8 cellular contexts compared by ENCODE assay signal in the genomic region with DNA sequence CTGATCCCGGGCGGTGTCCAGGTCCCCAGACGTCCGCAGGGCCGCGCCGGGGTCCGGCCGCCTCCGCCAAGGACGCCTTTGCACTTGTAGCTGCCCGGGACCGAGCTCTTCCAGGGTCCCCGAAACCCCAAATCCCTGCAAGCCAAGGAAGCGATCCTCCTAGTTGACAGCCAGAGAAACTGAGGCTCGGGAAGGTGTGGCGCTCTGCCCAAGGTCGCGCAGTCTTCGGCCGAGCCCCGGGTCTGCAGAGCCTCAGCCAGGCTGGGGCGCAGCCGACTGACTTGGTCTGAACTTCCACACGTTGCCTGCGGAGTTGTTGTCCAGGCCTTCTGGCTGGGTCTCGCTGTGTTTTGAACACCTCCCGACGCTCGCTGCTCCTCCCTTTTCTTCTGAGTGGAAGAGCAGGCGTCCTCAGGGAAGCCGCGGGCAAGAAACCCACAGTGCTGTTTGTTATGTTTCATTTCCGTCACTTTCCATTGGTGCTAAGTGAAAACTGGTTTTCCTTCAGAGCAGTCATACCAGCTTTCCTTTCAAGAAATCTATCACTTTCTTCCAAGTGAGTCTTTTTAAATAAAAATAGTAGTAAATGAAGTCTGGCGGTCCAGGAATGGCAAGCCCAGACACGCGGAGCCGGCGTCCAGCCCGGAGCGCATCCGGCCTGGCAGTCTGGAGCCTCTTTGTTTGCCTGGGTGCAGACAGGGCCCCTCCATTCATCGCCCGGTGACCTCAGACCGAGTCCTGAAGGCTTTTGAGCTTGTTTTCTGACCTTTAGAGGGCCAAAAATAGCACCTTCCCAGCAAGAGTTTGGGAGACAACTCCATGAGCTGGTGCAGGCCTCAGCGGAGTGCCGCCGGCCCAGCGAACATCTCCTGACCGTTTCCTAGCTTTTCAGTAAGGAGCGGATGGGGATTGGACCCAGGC. TPM values are rescaled to one million over a fixed set of nuclear protein-coding genes. Genes with fewer than 3 reads are reported as not detected.
A peak's percentile ranks its signal among the peaks of the same experiment; 100 is the strongest.
DNase-seq lines count a peak whose midpoint lies in the region; ATAC-seq and TF ChIP-seq lines count a peak whose summit lies in the region.

No MANE protein-coding gene starts in this region.

- peaks cover 50% of the 10 kb centered on the region for H3K4me1 ChIP-seq in left ventricle myocardium inferior

- peak overlapping the region; percentile 94 for H3K27ac ChIP-seq in left ventricle myocardium inferior (replicated peaks)

- H3K4me3 ChIP-seq in left ventricle myocardium inferior: peak overlapping the region; percentile 86

- intact Hi-C loops in left ventricle myocardium inferior (cut with micrococcal nuclease) (no loop called here), posterior cingulate gyrus (cut with DNase I) (loop anchor here (5.0 kb wide), 1 partner anchor 33 kb away; the partner anchor contains the start of genes AURKA and CSTF1)

- H3K36me3 ChIP-seq in left ventricle myocardium inferior: peaks cover under 1% of the 10 kb centered on the region

- no peak for TF ChIP-seq CTCF in left ventricle myocardium inferior (IDR thresholded peaks at IDR 0.05; ENCODE audit: borderline replicate concordance)

- peak; percentile 12 for ATAC-seq in HG02678 (IDR thresholded peaks at IDR 0.05; ENCODE audit: unreplicated experiment)
- ATAC-seq in HG03095 (IDR thresholded peaks at IDR 0.05; ENCODE audit: unreplicated experiment): no peak

- H3K27me3 ChIP-seq in left ventricle myocardium inferior (ENCODE audit: low read depth): no peaks in the 10 kb centered on the region

- H3K9me3 ChIP-seq in left ventricle myocardium inferior (replicated peaks): no peaks in the 10 kb centered on the region

- peak; percentile 7 for DNase-seq in activated gamma-delta T cell treated with Interleukin-2 at 50 U/mL for 16 hours
- no peak for DNase-seq in activated gamma-delta T cell (lab: John Stamatoyannopoulos, UW)
- DNase-seq in NCI-H69 (lab: John Stamatoyannopoulos, UW): peak; percentile 82
- DNase-seq in anterior cingulate cortex (lab: John Stamatoyannopoulos, UW): peak in 34 of 58 donors; percentile 13 to 54 (median 34)
- peak; percentile 46 for DNase-seq in left ventricle myocardium inferior
- peak in 9 of 10 donors; percentile 20 to 89 (median 48) for DNase-seq in posterior cingulate gyrus

RNA-seq across cellular contexts. Expression of gene FAM210B, which starts 0.7 kb away (rescaled TPM):
- 52.7 TPM for total RNA-seq in left ventricle myocardium inferior

RNA-seq across cellular contexts. Expression of gene AURKA, which starts 32.5 kb away (rescaled TPM):
- total RNA-seq in left ventricle myocardium inferior: 7.8 TPM

RNA-seq across cellular contexts. Expression of gene CSTF1, which starts 33.0 kb away (rescaled TPM):
- 16.9 TPM for total RNA-seq in left ventricle myocardium inferior

RNA-seq across cellular contexts. Expression of gene CASS4, which starts 52.6 kb away (rescaled TPM):
- 0.47 TPM for total RNA-seq in left ventricle myocardium inferior
